8 cellular contexts compared by ENCODE assay signal in the genomic region with DNA sequence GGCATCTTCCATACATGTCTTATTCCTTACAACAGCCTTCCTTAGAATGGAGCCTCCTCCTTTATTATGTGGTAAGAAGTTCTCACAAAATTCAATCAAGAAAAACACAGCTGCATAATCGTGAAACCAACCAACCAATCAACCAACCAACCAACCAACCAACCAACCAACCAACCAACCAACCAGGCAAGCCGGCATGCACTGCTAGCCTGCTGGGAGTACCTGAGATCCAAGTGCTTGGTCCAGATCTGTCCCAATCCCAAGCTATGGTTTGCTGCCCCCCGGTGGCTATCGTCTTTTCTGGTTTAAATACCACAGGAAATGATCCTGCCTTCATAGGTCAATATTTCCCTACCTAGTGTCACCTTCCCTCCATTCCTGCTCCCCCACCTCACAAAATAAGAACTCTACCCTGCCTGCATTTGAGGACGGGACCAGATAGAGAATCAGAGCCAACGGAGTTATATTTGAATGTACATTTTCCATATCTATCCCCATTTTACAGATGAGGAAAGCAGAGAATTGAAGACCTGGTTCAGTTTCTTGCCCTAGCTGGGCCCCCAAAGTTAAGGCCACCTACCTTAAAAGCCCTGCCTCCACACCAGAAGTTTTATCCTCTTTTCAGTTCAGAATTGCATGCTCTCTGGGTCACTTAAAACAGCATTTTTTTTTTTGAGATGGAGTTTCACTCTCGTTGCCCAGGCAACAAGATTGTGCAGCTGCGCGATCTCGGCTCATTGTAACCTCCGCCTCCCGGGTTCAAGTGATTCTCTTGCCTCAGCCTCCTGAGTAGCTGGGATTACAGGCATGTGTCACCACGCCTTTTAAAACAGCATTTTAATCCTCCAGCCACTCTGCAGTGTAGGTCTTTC. TPM values are rescaled to one million over a fixed set of nuclear protein-coding genes. Genes with fewer than 3 reads are reported as not detected.
A peak's percentile ranks its signal among the peaks of the same experiment; 100 is the strongest.
DNase-seq lines count a peak whose midpoint lies in the region; TF ChIP-seq lines count a peak whose summit lies in the region.

No MANE protein-coding gene starts in this region.

- no peak for TF ChIP-seq POLR2A in esophagus squamous epithelium (IDR thresholded peaks at IDR 0.05)

- no peaks in the 10 kb centered on the region for H3K27me3 Mint-ChIP-seq in activated CD4-positive, alpha-beta memory T cell treated with anti-CD3 and anti-CD28 coated beads for 36 hours
- H3K27me3 Mint-ChIP-seq in neural crest cell (ENCODE audit: low read depth) = peaks cover 6% of the 10 kb centered on the region

- in situ Hi-C loops in ACHN (cut with HindIII; ENCODE audit: low pct_ligation_motif_present, low pct_unique_long_range_greater_than_20kb, low sequenced_read_pairs) = loop anchor here (25.0 kb wide), 1 partner anchor 112 kb away; no protein-coding TSS in a partner anchor

- TF ChIP-seq CTCF in GM12875 (IDR thresholded peaks at IDR 0.05; ENCODE audit: borderline replicate concordance, insufficient read depth, low read depth, low read length) (peak; percentile 43; the same call in 1 of the 2 replicates), esophagus squamous epithelium (IDR thresholded peaks at IDR 0.05) (peak; percentile 27 to 69 (median 61)), neural crest cell (conservative IDR thresholded peaks at IDR 0.05) (peak; percentile 64)

- H3K27ac ChIP-seq in esophagus squamous epithelium = no peak overlapping the region

- no peaks in the 10 kb centered on the region for H3K27me3 ChIP-seq in esophagus squamous epithelium

- intact Hi-C loops in activated CD4-positive, alpha-beta memory T cell treated with anti-CD3 and anti-CD28 coated beads for 36 hours (cut with micrococcal nuclease) = loop anchor here (1.0 to 5.0 kb wide), 2 partner anchors 42 to 101 kb away; no protein-coding TSS in a partner anchor
- intact Hi-C loops in esophagus squamous epithelium (cut with DNase I) = no loop called here

- peaks cover 20% of the 10 kb centered on the region for H3K4me1 Mint-ChIP-seq in activated CD4-positive, alpha-beta memory T cell treated with anti-CD3 and anti-CD28 coated beads for 36 hours (ENCODE audit: low read depth)
- H3K4me1 Mint-ChIP-seq in neural crest cell = peaks cover 29% of the 10 kb centered on the region

- POLR2A ChIA-PET in activated CD4-positive, alpha-beta memory T cell treated with anti-CD3 and anti-CD28 coated beads for 36 hours (lab: Charles Lee) = interaction anchor here (1.3 kb wide), 1 partner anchor 29 kb away, joined by 3 read pairs; no protein-coding TSS in a partner anchor

- peaks cover 0 to 33% (median 4%) of the 10 kb centered on the region in 3 donors for H3K4me1 ChIP-seq in esophagus squamous epithelium

- DNase-seq in ACHN (peak; percentile 67), NCI-H226 (peak; percentile 59), esophagus squamous epithelium (lab: John Stamatoyannopoulos, UW) (no peak), neural crest cell (ENCODE audit: low read depth, low spot score) (peak; percentile 45), cerebellar nuclear complex (lab: John Stamatoyannopoulos, UW) (no peak), putamen (ENCODE audit: low spot score) (no peak)
- DNase-seq in activated CD4-positive, alpha-beta memory T cell treated with anti-CD3 and anti-CD28 coated beads for 36 hours = peak; percentile 79

- CTCF ChIA-PET in activated CD4-positive, alpha-beta memory T cell treated with anti-CD3 and anti-CD28 coated beads for 36 hours (lab: Charles Lee) = interaction anchor here (0.5 to 3.0 kb wide), 13 partner anchors 16 to 157 kb away, joined by 3 to 14 read pairs (median 4); a partner anchor contains a TSS

- no peaks in the 10 kb centered on the region for H3K36me3 Mint-ChIP-seq in activated CD4-positive, alpha-beta memory T cell treated with anti-CD3 and anti-CD28 coated beads for 36 hours
- H3K36me3 Mint-ChIP-seq in neural crest cell (ENCODE audit: low read depth) = no peaks in the 10 kb centered on the region

- H3K4me3 ChIP-seq in GM12875 (ENCODE audit: low read depth, low read length) (no peak overlapping the region), esophagus squamous epithelium (no peak overlapping the region)

- no peaks in the 10 kb centered on the region for H3K36me3 ChIP-seq in esophagus squamous epithelium

- H3K27ac Mint-ChIP-seq in activated CD4-positive, alpha-beta memory T cell treated with anti-CD3 and anti-CD28 coated beads for 36 hours = no peak overlapping the region
- no peak overlapping the region for H3K27ac Mint-ChIP-seq in neural crest cell (ENCODE audit: unreplicated experiment)

- H3K4me3 Mint-ChIP-seq in activated CD4-positive, alpha-beta memory T cell treated with anti-CD3 and anti-CD28 coated beads for 36 hours = no peak overlapping the region
- no peak overlapping the region for H3K4me3 Mint-ChIP-seq in neural crest cell

- WGBS in esophagus squamous epithelium, 2 donors = 41 to 50% methylated on average over 13 of the region's 13 CpGs

- no peaks in the 10 kb centered on the region for H3K9me3 ChIP-seq in esophagus squamous epithelium

- no peaks in the 10 kb centered on the region for H3K9me3 Mint-ChIP-seq in activated CD4-positive, alpha-beta memory T cell treated with anti-CD3 and anti-CD28 coated beads for 36 hours
- H3K9me3 Mint-ChIP-seq in neural crest cell = no peaks in the 10 kb centered on the region

RNA-seq across cellular contexts. Expression of a gene that starts 27.1 kb away (rescaled TPM):
- total RNA-seq in activated CD4-positive, alpha-beta memory T cell treated with anti-CD3 and anti-CD28 coated beads for 36 hours = under 1 TPM; 0.05 TPM
- under 1 TPM in 3 of 4 donors, not detected in 1; 0.11 to 0.76 (median 0.18) TPM for total RNA-seq in esophagus squamous epithelium
- not detected in 2 replicates for total RNA-seq in neural crest cell

RNA-seq across cellular contexts. Expression of a gene that starts 46.2 kb away (rescaled TPM):
- total RNA-seq in activated CD4-positive, alpha-beta memory T cell treated with anti-CD3 and anti-CD28 coated beads for 36 hours = 10 to 100 TPM; 64.2 to 66.7 TPM
- total RNA-seq in esophagus squamous epithelium (100 to 1,000 TPM in 2 of 4 donors, 10 to 100 TPM in 2; 86.8 to 209 (median 131) TPM), neural crest cell (11.6 and 12.5 TPM in 2 replicates)

Comparison
In these comparisons a context has a peak if more than half of its experiments do, and no peak if none do; other contexts are left out.
1. DNase-seq: peak in ACHN (single experiment), NCI-H226 (single experiment), activated CD4-positive, alpha-beta memory T cell treated with anti-CD3 and anti-CD28 coated beads for 36 hours (single experiment) and neural crest cell (single experiment); none in esophagus squamous epithelium (single experiment), cerebellar nuclear complex (0 of 2) and putamen (single experiment).
2. Peak in every context shown above with its lines, with median percentiles within 50 percentile points of each other: CTCF ChIP-seq.